ENCODE assay signal across 18 cellular contexts in the genomic region with DNA sequence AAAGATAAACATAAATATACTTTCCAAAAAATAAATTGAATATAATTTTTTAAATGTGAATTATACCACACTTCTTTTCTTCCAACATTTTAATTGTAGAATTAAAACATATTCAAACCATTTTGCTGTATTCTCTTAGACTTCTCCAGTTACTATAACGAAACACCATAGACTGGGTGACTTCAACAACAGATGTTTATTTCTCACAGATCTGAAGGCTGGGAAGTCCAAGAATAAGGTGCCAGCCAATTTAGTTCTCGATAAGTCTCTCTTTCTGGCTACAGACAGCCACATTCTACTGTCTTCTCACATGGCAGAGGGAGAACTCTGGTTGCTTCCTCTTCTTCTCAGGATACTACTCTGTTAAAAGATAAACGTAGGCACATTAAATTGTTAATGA.
DNase-seq lines count a peak whose midpoint lies in the region; ATAC-seq and TF ChIP-seq lines count a peak whose summit lies in the region.
"Had no signal": no experiment of that assay in that cellular context is flagged by ENCODE, and none has a peak within 500 bp of the region (broad histone marks: within the 10 kb centered on the region; RNA-seq: fewer than 3 reads in every experiment).

No MANE protein-coding gene starts in this region.

- H3F3A ChIP-seq in GM23338 (replicated peaks; ENCODE audit: low read depth) (no peaks in the 10 kb centered on the region), neural progenitor cell (ENCODE audit: low read depth) (no peaks in the 10 kb centered on the region)

- DNase-seq in GM23338 (ENCODE audit: low spot score) (no peak), body of pancreas (no peak), neural progenitor cell (ENCODE audit: low spot score) (no peak), GM19240 (ENCODE audit: insufficient read length, low spot score) (no peak), heart left ventricle (no peak)
- no peak for DNase-seq in activated T-cell treated with anti-CD3 and anti-CD28 coated beads, Interleukin-2, amount 50 U/mL, for 4 hours
- DNase-seq: AML-193; Caco-2; Calu3; CD4-positive, alpha-beta T cell; CD8-positive, alpha-beta T cell; DMS79 treated with DMSO at 0.1 percent for 48 hours; GF-D8 had no signal

- no peak overlapping the region for H3K9ac ChIP-seq in neural progenitor cell
- H3K9ac ChIP-seq: BLaER1 treated with 17β-estradiol and CSF1 and Interleukin-3, amounts not matched to agents 10 nM and 100 nM had no signal

- H4K20me1 ChIP-seq in GM23338 (replicated peaks; ENCODE audit: insufficient read depth) (no peaks in the 10 kb centered on the region), neural progenitor cell (ENCODE audit: low read depth) (no peaks in the 10 kb centered on the region)
- H4K20me1 ChIP-seq: BLaER1 treated with 17β-estradiol and CSF1 and Interleukin-3, amounts not matched to agents 10 nM and 100 nM had no signal

- H3K79me2 ChIP-seq in GM23338 (replicated peaks; ENCODE audit: insufficient read depth) (no peaks in the 10 kb centered on the region), neural progenitor cell (ENCODE audit: low read depth) (no peaks in the 10 kb centered on the region)

- H3K27me3 Mint-ChIP-seq in GM23338 (ENCODE audit: insufficient read depth, low read depth, poor library complexity), result no peaks in the 10 kb centered on the region
- no peaks in the 10 kb centered on the region for H3K27me3 Mint-ChIP-seq in neural progenitor cell (ENCODE audit: insufficient read depth, low read depth)
- H3K27me3 Mint-ChIP-seq in activated T-cell treated with anti-CD3 and anti-CD28 coated beads, Interleukin-2, amount 50 U/mL, for 4 hours (ENCODE audit: low read depth), result peaks cover 8% of the 10 kb centered on the region

- no peak overlapping the region for H3K4me3 ChIP-seq in GM23338
- H3K4me3 ChIP-seq in body of pancreas, result no peak overlapping the region
- H3K4me3 ChIP-seq in neural progenitor cell, result no peak overlapping the region
- H3K4me3 ChIP-seq in heart left ventricle, result no peak overlapping the region
- H3K4me3 ChIP-seq: A549; BLaER1 treated with 17β-estradiol and CSF1 and Interleukin-3, amounts not matched to agents 10 nM and 100 nM had no signal

- 36 to 47% methylated on average over 3 of the region's 3 CpGs for WGBS in body of pancreas, 2 donors
- WGBS in heart left ventricle, 4 donors, result 61 to 80% (median 68%) methylated on average over 3 of the region's 3 CpGs

- TF ChIP-seq POLR2A in body of pancreas (IDR thresholded peaks at IDR 0.05) (no peak), heart left ventricle (IDR thresholded peaks at IDR 0.05) (no peak)

- H3K4me2 ChIP-seq in GM23338, result no peak overlapping the region
- H3K4me2 ChIP-seq in neural progenitor cell, result no peak overlapping the region
- H3K4me2 ChIP-seq: A549; BLaER1 treated with 17β-estradiol and CSF1 and Interleukin-3, amounts not matched to agents 10 nM and 100 nM had no signal

- no peak for TF ChIP-seq CTCF in GM23338 (conservative IDR thresholded peaks at IDR 0.05; ENCODE audit: low read depth in 2 of 2)
- TF ChIP-seq CTCF in body of pancreas (IDR thresholded peaks at IDR 0.05), result no peak
- TF ChIP-seq CTCF in neural progenitor cell (IDR thresholded peaks at IDR 0.05), result no peak
- no peak for TF ChIP-seq CTCF in heart left ventricle (IDR thresholded peaks at IDR 0.05)

- H3K36me3 ChIP-seq in GM23338 (ENCODE audit: insufficient read depth), result no peaks in the 10 kb centered on the region
- no peaks in the 10 kb centered on the region for H3K36me3 ChIP-seq in body of pancreas (replicated peaks in 1 of 2; ENCODE audit: insufficient read depth in 1 of 2, low read depth in 2 of 2)
- H3K36me3 ChIP-seq in neural progenitor cell, result no peaks in the 10 kb centered on the region
- no peaks in the 10 kb centered on the region for H3K36me3 ChIP-seq in heart left ventricle
- H3K36me3 ChIP-seq: BLaER1 treated with 17β-estradiol and CSF1 and Interleukin-3, amounts not matched to agents 10 nM and 100 nM had no signal

- H3K9me3 ChIP-seq in body of pancreas (no peaks in the 10 kb centered on the region), neural progenitor cell (ENCODE audit: low read depth) (no peaks in the 10 kb centered on the region), heart left ventricle (no peaks in the 10 kb centered on the region)
- H3K9me3 ChIP-seq: A549; BLaER1 treated with 17β-estradiol and CSF1 and Interleukin-3, amounts not matched to agents 10 nM and 100 nM; Caco-2 had no signal

- H3K27me3 ChIP-seq in GM23338 (ENCODE audit: insufficient read depth), result no peaks in the 10 kb centered on the region
- H3K27me3 ChIP-seq in body of pancreas, result no peaks in the 10 kb centered on the region
- no peaks in the 10 kb centered on the region for H3K27me3 ChIP-seq in neural progenitor cell
- H3K27me3 ChIP-seq in heart left ventricle, result no peaks in the 10 kb centered on the region
- H3K27me3 ChIP-seq: BLaER1 treated with 17β-estradiol and CSF1 and Interleukin-3, amounts not matched to agents 10 nM and 100 nM had no signal

- ATAC-seq in GM23338 (no peak), body of pancreas (peak; percentile 71), heart left ventricle (no peak)
- ATAC-seq in activated T-cell treated with anti-CD3 and anti-CD28 coated beads, Interleukin-2, amount 50 U/mL, for 4 hours, result no peak
- ATAC-seq: A549; CD8-positive, alpha-beta T cell had no signal

- H3K27ac ChIP-seq in GM23338 (ENCODE audit: low read depth), result no peak overlapping the region
- no peak overlapping the region for H3K27ac ChIP-seq in body of pancreas
- H3K27ac ChIP-seq in neural progenitor cell, result no peak overlapping the region
- no peak overlapping the region for H3K27ac ChIP-seq in heart left ventricle
- H3K27ac ChIP-seq: 22Rv1; A549; BLaER1 treated with 17β-estradiol and CSF1 and Interleukin-3, amounts not matched to agents 10 nM and 100 nM; C4-2B had no signal

- H3K27ac Mint-ChIP-seq in GM23338 (no peak overlapping the region), neural progenitor cell (no peak overlapping the region)
- H3K27ac Mint-ChIP-seq: B cell; CD4-positive, alpha-beta T cell; CD8-positive, alpha-beta T cell had no signal

- H2AFZ ChIP-seq in GM23338 (peak overlapping the region; percentile 61; the same call in 1 of the 2 replicates), neural progenitor cell (replicated peaks) (peak overlapping the region; percentile 23)

- H3K4me3 Mint-ChIP-seq in GM23338 (no peak overlapping the region), neural progenitor cell (no peak overlapping the region)
- H3K4me3 Mint-ChIP-seq in activated T-cell treated with anti-CD3 and anti-CD28 coated beads, Interleukin-2, amount 50 U/mL, for 4 hours, result no peak overlapping the region
- H3K4me3 Mint-ChIP-seq: B cell; CD4-positive, alpha-beta T cell; CD8-positive, alpha-beta T cell had no signal

- H3K4me1 Mint-ChIP-seq in GM23338 (peaks cover 8% of the 10 kb centered on the region), neural progenitor cell (no peaks in the 10 kb centered on the region)
- H3K4me1 Mint-ChIP-seq in activated T-cell treated with anti-CD3 and anti-CD28 coated beads, Interleukin-2, amount 50 U/mL, for 4 hours (ENCODE audit: low read depth), result no peaks in the 10 kb centered on the region
- H3K4me1 Mint-ChIP-seq: B cell had no signal

- intact Hi-C loops in body of pancreas (cut with DNase I), result no loop called here
- intact Hi-C loops in heart left ventricle (cut with DNase I), result no loop called here

- H3K4me1 ChIP-seq in GM23338 (ENCODE audit: insufficient read depth) (peaks cover 14% of the 10 kb centered on the region), body of pancreas (no peaks in the 10 kb centered on the region), neural progenitor cell (no peaks in the 10 kb centered on the region), heart left ventricle (no peaks in the 10 kb centered on the region)
- H3K4me1 ChIP-seq: A549; BLaER1 treated with 17β-estradiol and CSF1 and Interleukin-3, amounts not matched to agents 10 nM and 100 nM; Caco-2 had no signal

- H3K9me3 Mint-ChIP-seq in GM23338, result no peaks in the 10 kb centered on the region
- no peaks in the 10 kb centered on the region for H3K9me3 Mint-ChIP-seq in neural progenitor cell
- H3K9me3 Mint-ChIP-seq in activated T-cell treated with anti-CD3 and anti-CD28 coated beads, Interleukin-2, amount 50 U/mL, for 4 hours, result no peaks in the 10 kb centered on the region
- H3K9me3 Mint-ChIP-seq: CD4-positive, alpha-beta T cell; CD8-positive, alpha-beta T cell had no signal

- H3K36me3 Mint-ChIP-seq in GM23338 (ENCODE audit: low read depth), result no peaks in the 10 kb centered on the region
- H3K36me3 Mint-ChIP-seq in neural progenitor cell, result no peaks in the 10 kb centered on the region
- no peaks in the 10 kb centered on the region for H3K36me3 Mint-ChIP-seq in activated T-cell treated with anti-CD3 and anti-CD28 coated beads, Interleukin-2, amount 50 U/mL, for 4 hours (ENCODE audit: insufficient read depth)
- H3K36me3 Mint-ChIP-seq: CD8-positive, alpha-beta T cell had no signal

- H3K9me2 ChIP-seq in GM23338 (ENCODE audit: insufficient read depth), result no peaks in the 10 kb centered on the region

TF ChIP-seq in GM23338, 12 proteins besides CTCF, POLR2A, EP300 and RAD21:
- TF ChIP-seq EZH2 (IDR thresholded peaks at IDR 0.05; ENCODE audit: low read depth, unreplicated experiment), result no peak
- TF ChIP-seq, protein P1, sequence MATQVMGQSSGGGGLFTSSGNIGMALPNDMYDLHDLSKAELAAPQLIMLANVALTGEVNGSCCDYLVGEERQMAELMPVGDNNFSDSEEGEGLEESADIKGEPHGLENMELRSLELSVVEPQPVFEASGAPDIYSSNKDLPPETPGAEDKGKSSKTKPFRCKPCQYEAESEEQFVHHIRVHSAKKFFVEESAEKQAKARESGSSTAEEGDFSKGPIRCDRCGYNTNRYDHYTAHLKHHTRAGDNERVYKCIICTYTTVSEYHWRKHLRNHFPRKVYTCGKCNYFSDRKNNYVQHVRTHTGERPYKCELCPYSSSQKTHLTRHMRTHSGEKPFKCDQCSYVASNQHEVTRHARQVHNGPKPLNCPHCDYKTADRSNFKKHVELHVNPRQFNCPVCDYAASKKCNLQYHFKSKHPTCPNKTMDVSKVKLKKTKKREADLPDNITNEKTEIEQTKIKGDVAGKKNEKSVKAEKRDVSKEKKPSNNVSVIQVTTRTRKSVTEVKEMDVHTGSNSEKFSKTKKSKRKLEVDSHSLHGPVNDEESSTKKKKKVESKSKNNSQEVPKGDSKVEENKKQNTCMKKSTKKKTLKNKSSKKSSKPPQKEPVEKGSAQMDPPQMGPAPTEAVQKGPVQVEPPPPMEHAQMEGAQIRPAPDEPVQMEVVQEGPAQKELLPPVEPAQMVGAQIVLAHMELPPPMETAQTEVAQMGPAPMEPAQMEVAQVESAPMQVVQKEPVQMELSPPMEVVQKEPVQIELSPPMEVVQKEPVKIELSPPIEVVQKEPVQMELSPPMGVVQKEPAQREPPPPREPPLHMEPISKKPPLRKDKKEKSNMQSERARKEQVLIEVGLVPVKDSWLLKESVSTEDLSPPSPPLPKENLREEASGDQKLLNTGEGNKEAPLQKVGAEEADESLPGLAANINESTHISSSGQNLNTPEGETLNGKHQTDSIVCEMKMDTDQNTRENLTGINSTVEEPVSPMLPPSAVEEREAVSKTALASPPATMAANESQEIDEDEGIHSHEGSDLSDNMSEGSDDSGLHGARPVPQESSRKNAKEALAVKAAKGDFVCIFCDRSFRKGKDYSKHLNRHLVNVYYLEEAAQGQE (IDR thresholded peaks at IDR 0.05; ENCODE audit: unreplicated experiment), result no peak
- TF ChIP-seq ZNF114 (CRISPR knock-in tag; IDR thresholded peaks at IDR 0.05), result no peak
- no peak for TF ChIP-seq CREB1 (CRISPR knock-in tag; IDR thresholded peaks at IDR 0.05; ENCODE audit: low read depth)
